ENCODE assay signal across 8 cellular contexts in genomic region chr3:133606342-133606741, GRCh38.
"Had no signal": no experiment of that assay in that cellular context is flagged by ENCODE, and none has a peak within 500 bp of the region (broad histone marks: within the 10 kb centered on the region; RNA-seq: fewer than 3 reads in every experiment).

No MANE protein-coding gene starts in this region.

- H2AFZ ChIP-seq: GM23338 had no signal

- FAIRE-seq: H1, H54, HTR-8/SVneo, K562 had no signal

- ATAC-seq: GM23338, K562 had no signal

- H3K4me2 ChIP-seq: GM23338 had no signal

- H3K4me3 ChIP-seq: GM23338, K562 had no signal

- DNase-seq: H9, HCEC 1CT, IMR-90 had no signal
